ENCODE assay signal across 8 cellular contexts in genomic region chr14:73949752-73950734, GRCh38. TPM values are rescaled to one million over a fixed set of nuclear protein-coding genes. Genes with fewer than 3 reads are reported as not detected.
DNase-seq lines count a peak whose midpoint lies in the region; ATAC-seq and TF ChIP-seq lines count a peak whose summit lies in the region.

TSS of gene COQ6 (plus strand) at chr14:73950302. CDS start at chr14:73950333, 31 bp downstream.
TSS of gene FAM161B (minus strand) at chr14:73950094. CDS start at chr14:73950026, 68 bp downstream.

- peak within 1 kb of the TSS; percentile 97 for H3K4me3 Mint-ChIP-seq in activated T-cell treated with anti-CD3 and anti-CD28 coated beads, Interleukin-2, amount 50 U/mL, for 4 hours

- TF ChIP-seq CTCF in PC-3 (conservative IDR thresholded peaks at IDR 0.05; ENCODE audit: low read depth, low read length), result no peak

- peaks cover 19% of the 10 kb centered on the region for H3K79me2 ChIP-seq in PC-3 (ENCODE audit: low read length)

- peaks cover 19% of the 10 kb centered on the region for H3K4me1 Mint-ChIP-seq in activated T-cell treated with anti-CD3 and anti-CD28 coated beads, Interleukin-2, amount 50 U/mL, for 4 hours (ENCODE audit: low read depth)

- H3K36me3 Mint-ChIP-seq in activated T-cell treated with anti-CD3 and anti-CD28 coated beads, Interleukin-2, amount 50 U/mL, for 4 hours (ENCODE audit: insufficient read depth), result peaks cover 10% of the 10 kb centered on the region

- POLR2A ChIA-PET in PC-3 (lab: Charles Lee; ENCODE audit: unreplicated experiment), result interaction anchor here (0.6 to 0.7 kb wide), 7 partner anchors 11 to 288 kb away, joined by 3 to 13 read pairs (median 4); no protein-coding TSS in a partner anchor

- H3K36me3 ChIP-seq in PC-3 (ENCODE audit: low read depth, low read length) (peaks cover 11% of the 10 kb centered on the region), muscle layer of colon (ENCODE audit: insufficient read depth, low read length) (peaks cover 19% of the 10 kb centered on the region)

- H2AFZ ChIP-seq in PC-3 (ENCODE audit: low read length), result peak within 1 kb of the TSS; percentile 88

- TF ChIP-seq EP300 in Ishikawa (IDR thresholded peaks at IDR 0.05; ENCODE audit: borderline replicate concordance), result no peak

- H3K27me3 ChIP-seq in PC-3 (ENCODE audit: low read length) (no peaks in the 10 kb centered on the region), muscle layer of colon (ENCODE audit: control insufficient read depth in 1 of 2, insufficient read depth in 2 of 2, low read length in 2 of 2) (no peaks in the 10 kb centered on the region)

- no peaks in the 10 kb centered on the region for H3K27me3 Mint-ChIP-seq in activated T-cell treated with anti-CD3 and anti-CD28 coated beads, Interleukin-2, amount 50 U/mL, for 4 hours (ENCODE audit: low read depth)

- TF ChIP-seq RAD21 in Ishikawa (IDR thresholded peaks at IDR 0.05; ENCODE audit: low read depth), result no peak; the same call in 1 of the 2 replicates

- H3K9ac ChIP-seq in PC-3 (ENCODE audit: low read length), result peak within 1 kb of the TSS; percentile 85
- peak within 1 kb of the TSS; percentile 66 for H3K9ac ChIP-seq in muscle layer of colon (ENCODE audit: low read length)

- no peaks in the 10 kb centered on the region for H3K9me2 ChIP-seq in PC-3 (replicated peaks; ENCODE audit: low read length)

- H3K4me3 ChIP-seq in PC-3 (ENCODE audit: low read length), result peak within 1 kb of the TSS; percentile 91
- H3K4me3 ChIP-seq in muscle layer of colon (ENCODE audit: low read depth in 1 of 2, low read length in 2 of 2), result peak within 1 kb of the TSS; percentile 54 to 89

- H3K4me2 ChIP-seq in PC-3 (ENCODE audit: low read length), result peak within 1 kb of the TSS; percentile 88

- no peaks in the 10 kb centered on the region for H3F3A ChIP-seq in PC-3 (ENCODE audit: low read length, unreplicated experiment)

- H4K20me1 ChIP-seq in PC-3 (ENCODE audit: low read length), result no peaks in the 10 kb centered on the region

- DNase-seq in DMS53 (lab: John Stamatoyannopoulos, UW) (peak; percentile 98), PC-3 (peak; percentile 99)
- peak; percentile 72 for DNase-seq in activated T-cell treated with anti-CD3 and anti-CD28 coated beads, Interleukin-2, amount 50 U/mL, for 4 hours
- DNase-seq in stimulated activated CD8-positive, alpha-beta memory T cell treated with anti-CD3 and anti-CD28 coated beads, Interleukin-7, amount 100 ng/mL, for 24 hours (ENCODE audit: low read depth), result peak; percentile 79

- H3K9me3 ChIP-seq in PC-3 (ENCODE audit: low read length) (no peaks in the 10 kb centered on the region), muscle layer of colon (ENCODE audit: low read length) (no peaks in the 10 kb centered on the region)

- H3K27ac ChIP-seq in PC-3 (ENCODE audit: low read length) (peak within 1 kb of the TSS; percentile 70), muscle layer of colon (ENCODE audit: low read depth, low read length) (peak within 1 kb of the TSS; percentile 78)

- TSS peak; percentile 73 for BruUV-seq in PC-3 (replicated peaks; lab: Mats Ljungman, UMichigan)

- ATAC-seq in GM21576 (IDR thresholded peaks at IDR 0.05; ENCODE audit: unreplicated experiment), result peak; percentile 88
- peak; percentile 97 for ATAC-seq in PC-3
- ATAC-seq in activated T-cell treated with anti-CD3 and anti-CD28 coated beads, Interleukin-2, amount 50 U/mL, for 4 hours, result peak; percentile 96 to 97
- ATAC-seq in esophagus mucosa, result peak; percentile 98

- CTCF ChIA-PET in PC-3 (lab: Charles Lee), result interaction anchor here (0.7 kb wide), 1 partner anchor 14 kb away, joined by 3 read pairs; no protein-coding TSS in a partner anchor

- intact Hi-C loops in PC-3 (cut with micrococcal nuclease), result loop anchor here (1.0 to 5.0 kb wide), 2 partner anchors 68 to 132 kb away; partner anchors contain the start of genes ALDH6A1 and LIN52

- no peaks in the 10 kb centered on the region for H3K9me3 Mint-ChIP-seq in activated T-cell treated with anti-CD3 and anti-CD28 coated beads, Interleukin-2, amount 50 U/mL, for 4 hours

- H3K4me1 ChIP-seq in PC-3 (ENCODE audit: insufficient read depth, low read length) (no peaks in the 10 kb centered on the region), muscle layer of colon (ENCODE audit: insufficient read depth, low read length) (peaks cover 8% of the 10 kb centered on the region)

TF ChIP-seq in Ishikawa, 13 proteins besides CTCF, POLR2A, EP300 and RAD21:
- TF ChIP-seq FOXM1 (IDR thresholded peaks at IDR 0.05; ENCODE audit: borderline replicate concordance, low read depth) (0 out of 2 replicates have a peak, but pooled peaks have one; percentile 13), CREB1 (IDR thresholded peaks at IDR 0.05; ENCODE audit: low read depth) (peak; percentile 58), TCF12 (IDR thresholded peaks at IDR 0.05; ENCODE audit: low read depth) (peak; percentile 45; the same call in 1 of the 2 replicates), EGR1 (IDR thresholded peaks at IDR 0.05) (no peak; the same call in 1 of the 2 replicates), MAX (IDR thresholded peaks at IDR 0.05) (peak; percentile 54; the same call in 1 of the 2 replicates), TEAD4 (IDR thresholded peaks at IDR 0.05) (peak; percentile 8), CEBPB (IDR thresholded peaks at IDR 0.05) (no peak), USF1 (IDR thresholded peaks at IDR 0.05) (no peak), ZBTB7A (IDR thresholded peaks at IDR 0.05; ENCODE audit: low read depth) (no peak), TAF1 (IDR thresholded peaks at IDR 0.05; ENCODE audit: low read depth) (peak; percentile 94), YY1 (IDR thresholded peaks at IDR 0.05; ENCODE audit: low read depth) (peak; percentile 91), REST (IDR thresholded peaks at IDR 0.05; ENCODE audit: low read depth) (peak; percentile 49; the same call in 1 of the 2 replicates), NFIC (IDR thresholded peaks at IDR 0.05) (no peak)

RNA-seq across cellular contexts. Expression of gene COQ6, which starts in this region (rescaled TPM):
- 33.2 and 40.3 TPM in 2 replicates for total RNA-seq in PC-3 (2014; rRNA removed)
- total RNA-seq in activated T-cell treated with anti-CD3 and anti-CD28 coated beads, Interleukin-2, amount 50 U/mL, for 4 hours, result 10 to 100 TPM; 17.4 to 20.7 (median 19.4) TPM
- total RNA-seq in esophagus mucosa, result 13.1 TPM

RNA-seq across cellular contexts. Expression of gene FAM161B, which starts in this region (rescaled TPM):
- total RNA-seq in PC-3 (2014; rRNA removed) (2.8 and 3.5 TPM in 2 replicates), esophagus mucosa (1.6 TPM)
- total RNA-seq in activated T-cell treated with anti-CD3 and anti-CD28 coated beads, Interleukin-2, amount 50 U/mL, for 4 hours, result 1 to 10 TPM; 1.2 to 1.4 (median 1.3) TPM

Comparison
In these comparisons a context has a peak if more than half of its experiments do, and no peak if none do; other contexts are left out.
1. Peak in every context shown above with its lines: DNase-seq, ATAC-seq, H3K4me3 ChIP-seq and H3K27ac ChIP-seq.